In the genomic region with DNA sequence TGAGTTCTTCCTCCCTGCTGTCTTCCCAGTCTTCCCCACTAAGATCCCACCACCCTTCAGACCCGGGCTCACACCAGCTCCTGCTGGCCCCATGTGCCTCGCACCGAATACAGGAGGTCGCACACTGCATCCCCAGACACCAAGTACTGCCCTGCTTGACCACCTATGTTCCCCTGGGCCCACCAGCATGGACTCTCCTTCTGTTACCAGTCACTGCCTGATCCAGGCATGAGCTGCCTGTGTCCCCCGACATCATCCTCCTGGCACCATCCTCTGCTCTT, we compare ENCODE assay signal across 8 cellular contexts.
A peak's percentile ranks its signal among the peaks of the same experiment; 100 is the strongest.
DNase-seq lines count a peak whose midpoint lies in the region; ATAC-seq and TF ChIP-seq lines count a peak whose summit lies in the region.

No MANE protein-coding gene starts in this region.

- H3K9ac ChIP-seq in SK-N-MC (ENCODE audit: insufficient read length) (no peak overlapping the region), mucosa of rectum (ENCODE audit: low read depth in 1 of 2, low read length in 2 of 2) (no peak overlapping the region)

- H3K9me2 ChIP-seq in GM23338 (ENCODE audit: insufficient read depth) = no peaks in the 10 kb centered on the region

- H3K27ac ChIP-seq in GM23338 (ENCODE audit: low read depth) = no peak overlapping the region
- H3K27ac ChIP-seq in SK-N-MC = peak overlapping the region; percentile 63
- peak overlapping the region; percentile 25 to 59 for H3K27ac ChIP-seq in mucosa of rectum (ENCODE audit: low read depth in 2 of 2, low read length in 2 of 2)

- H3K36me3 Mint-ChIP-seq in GM23338 (ENCODE audit: low read depth) = peaks cover 3% of the 10 kb centered on the region; the same call in 1 of the 3 replicates
- H3K36me3 Mint-ChIP-seq in immature natural killer cell = peaks cover 4 to 10% (median 5%) of the 10 kb centered on the region in 3 donors

- H3K27me3 ChIP-seq in GM23338 (ENCODE audit: insufficient read depth) (no peaks in the 10 kb centered on the region), mucosa of rectum (ENCODE audit: control insufficient read depth in 2 of 2, insufficient read depth in 2 of 2, low read length in 2 of 2) (no peaks in the 10 kb centered on the region)

- DNase-seq in GM12865 (ENCODE audit: low read depth) (no peak), GM23338 (ENCODE audit: low spot score) (no peak), SK-N-MC (ENCODE audit: low read depth, low spot score) (no peak), NCI-H1436 treated with DMSO at 0.1 percent for 48 hours (lab: John Stamatoyannopoulos, UW) (no peak), immature natural killer cell (no peak), EL (no peak), HuH-7.5 (ENCODE audit: low spot score) (no peak)

- no peak overlapping the region for H3K4me3 Mint-ChIP-seq in GM23338
- peak overlapping the region in 1 of 5 donors; percentile 25 for H3K4me3 Mint-ChIP-seq in immature natural killer cell

- no peak overlapping the region for H3K4me2 ChIP-seq in GM23338

- H3K9me3 Mint-ChIP-seq in GM23338 (no peaks in the 10 kb centered on the region), immature natural killer cell (no peaks in the 10 kb centered on the region)

- no peak overlapping the region for H2AFZ ChIP-seq in GM23338

- H3F3A ChIP-seq in GM23338 (replicated peaks; ENCODE audit: low read depth) = no peaks in the 10 kb centered on the region

- H3K4me1 Mint-ChIP-seq in GM23338 (peaks cover 48% of the 10 kb centered on the region), immature natural killer cell (peaks cover 0 to 17% of the 10 kb centered on the region in 2 donors)

- H3K4me1 ChIP-seq in GM23338 (ENCODE audit: insufficient read depth) (peaks cover 26% of the 10 kb centered on the region), mucosa of rectum (ENCODE audit: control insufficient read depth in 2 of 2, insufficient read depth in 2 of 2, low read length in 2 of 2) (no peaks in the 10 kb centered on the region)

- H3K27me3 Mint-ChIP-seq in GM23338 (ENCODE audit: insufficient read depth, low read depth, poor library complexity) = peaks cover 4% of the 10 kb centered on the region
- peaks cover 0 to 4% (median 1%) of the 10 kb centered on the region in 3 donors for H3K27me3 Mint-ChIP-seq in immature natural killer cell (ENCODE audit: low read depth in 3 of 3)

- H4K20me1 ChIP-seq in GM23338 (replicated peaks; ENCODE audit: insufficient read depth) = no peaks in the 10 kb centered on the region; the same call in 1 of the 2 replicates

- H3K4me3 ChIP-seq in GM12865 (ENCODE audit: low read depth, low read length) (peak overlapping the region; percentile 66), GM23338 (no peak overlapping the region), SK-N-MC (no peak overlapping the region), mucosa of rectum (ENCODE audit: low read length in 2 of 2) (peak overlapping the region in 1 of 2 donors; percentile 45)

- no peaks in the 10 kb centered on the region for H3K79me2 ChIP-seq in GM23338 (replicated peaks; ENCODE audit: insufficient read depth)

- no peaks in the 10 kb centered on the region for H3K36me3 ChIP-seq in GM23338 (ENCODE audit: insufficient read depth)
- H3K36me3 ChIP-seq in SK-N-MC (ENCODE audit: insufficient read depth, low read length) = no peaks in the 10 kb centered on the region
- no peaks in the 10 kb centered on the region for H3K36me3 ChIP-seq in mucosa of rectum (ENCODE audit: control insufficient read depth in 2 of 2, insufficient read depth in 2 of 2, low read length in 2 of 2)

- H3K9me3 ChIP-seq in SK-N-MC (ENCODE audit: low read depth, low read length) (no peaks in the 10 kb centered on the region), mucosa of rectum (ENCODE audit: control insufficient read depth in 2 of 2, low read length in 2 of 2) (no peaks in the 10 kb centered on the region)

- TF ChIP-seq CTCF in GM12865 (IDR thresholded peaks at IDR 0.05; ENCODE audit: insufficient read depth, low read depth, low read length, missing control alignments) (no peak), GM23338 (conservative IDR thresholded peaks at IDR 0.05; ENCODE audit: low read depth in 2 of 2) (no peak)

- H3K27ac Mint-ChIP-seq in GM23338 (peak overlapping the region; percentile 88), immature natural killer cell (peak overlapping the region in 2 of 6 donors; percentile 7 to 54)

- peak; percentile 11; the same call in 2 of the 3 replicates for ATAC-seq in GM23338

TF ChIP-seq in GM23338, 12 proteins besides CTCF, POLR2A, EP300 and RAD21 (continues in another document):
- TF ChIP-seq POLR2AphosphoS5 (IDR thresholded peaks at IDR 0.05; ENCODE audit: low read depth) (no peak), JUNB (IDR thresholded peaks at IDR 0.05; ENCODE audit: unreplicated experiment) (no peak), STAT1 (IDR thresholded peaks at IDR 0.05; ENCODE audit: unreplicated experiment) (no peak), CREB1 (CRISPR knock-in tag; IDR thresholded peaks at IDR 0.05; ENCODE audit: low read depth) (no peak), EZH2 (IDR thresholded peaks at IDR 0.05; ENCODE audit: low read depth, unreplicated experiment) (no peak), ZNF114 (CRISPR knock-in tag; IDR thresholded peaks at IDR 0.05) (no peak), EZH2phosphoT487 (IDR thresholded peaks at IDR 0.05; ENCODE audit: unreplicated experiment) (no peak)
- TF ChIP-seq, protein P1, sequence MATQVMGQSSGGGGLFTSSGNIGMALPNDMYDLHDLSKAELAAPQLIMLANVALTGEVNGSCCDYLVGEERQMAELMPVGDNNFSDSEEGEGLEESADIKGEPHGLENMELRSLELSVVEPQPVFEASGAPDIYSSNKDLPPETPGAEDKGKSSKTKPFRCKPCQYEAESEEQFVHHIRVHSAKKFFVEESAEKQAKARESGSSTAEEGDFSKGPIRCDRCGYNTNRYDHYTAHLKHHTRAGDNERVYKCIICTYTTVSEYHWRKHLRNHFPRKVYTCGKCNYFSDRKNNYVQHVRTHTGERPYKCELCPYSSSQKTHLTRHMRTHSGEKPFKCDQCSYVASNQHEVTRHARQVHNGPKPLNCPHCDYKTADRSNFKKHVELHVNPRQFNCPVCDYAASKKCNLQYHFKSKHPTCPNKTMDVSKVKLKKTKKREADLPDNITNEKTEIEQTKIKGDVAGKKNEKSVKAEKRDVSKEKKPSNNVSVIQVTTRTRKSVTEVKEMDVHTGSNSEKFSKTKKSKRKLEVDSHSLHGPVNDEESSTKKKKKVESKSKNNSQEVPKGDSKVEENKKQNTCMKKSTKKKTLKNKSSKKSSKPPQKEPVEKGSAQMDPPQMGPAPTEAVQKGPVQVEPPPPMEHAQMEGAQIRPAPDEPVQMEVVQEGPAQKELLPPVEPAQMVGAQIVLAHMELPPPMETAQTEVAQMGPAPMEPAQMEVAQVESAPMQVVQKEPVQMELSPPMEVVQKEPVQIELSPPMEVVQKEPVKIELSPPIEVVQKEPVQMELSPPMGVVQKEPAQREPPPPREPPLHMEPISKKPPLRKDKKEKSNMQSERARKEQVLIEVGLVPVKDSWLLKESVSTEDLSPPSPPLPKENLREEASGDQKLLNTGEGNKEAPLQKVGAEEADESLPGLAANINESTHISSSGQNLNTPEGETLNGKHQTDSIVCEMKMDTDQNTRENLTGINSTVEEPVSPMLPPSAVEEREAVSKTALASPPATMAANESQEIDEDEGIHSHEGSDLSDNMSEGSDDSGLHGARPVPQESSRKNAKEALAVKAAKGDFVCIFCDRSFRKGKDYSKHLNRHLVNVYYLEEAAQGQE (IDR thresholded peaks at IDR 0.05; ENCODE audit: unreplicated experiment) = no peak
